ENCODE assay signal across 10 cellular contexts in genomic region chr5:93163010-93163663, GRCh38.
A peak's percentile ranks its signal among the peaks of the same experiment; 100 is the strongest.
DNase-seq lines count a peak whose midpoint lies in the region; ATAC-seq, FAIRE-seq and TF ChIP-seq lines count a peak whose summit lies in the region.
"Had no signal": no experiment of that assay in that cellular context is flagged by ENCODE, and none has a peak within 500 bp of the region (broad histone marks: within the 10 kb centered on the region; RNA-seq: fewer than 3 reads in every experiment).

No MANE protein-coding gene starts in this region.

- H3K9me3 ChIP-seq in fibroblast of lung (ENCODE audit: control insufficient read depth, insufficient read depth, low read depth, low read length) (no peaks in the 10 kb centered on the region), pancreas (no peaks in the 10 kb centered on the region), testis (no peaks in the 10 kb centered on the region), HAP-1 (no peaks in the 10 kb centered on the region)

- TF ChIP-seq CTCF in fibroblast of lung (conservative IDR thresholded peaks at IDR 0.05 in 1 of 2, IDR thresholded peaks at IDR 0.05 in 1 of 2; ENCODE audit: low read depth in 1 of 2, low read length in 2 of 2): no peak
- no peak for TF ChIP-seq CTCF in pancreas (IDR thresholded peaks at IDR 0.05)
- no peak for TF ChIP-seq CTCF in testis (IDR thresholded peaks at IDR 0.05)

- H2AFZ ChIP-seq in fibroblast of lung (ENCODE audit: low read length): no peak overlapping the region

- peak in 3 of 4 donors; percentile 38 to 57 (median 49) for ATAC-seq in pancreas
- no peak for ATAC-seq in GM21723 (IDR thresholded peaks at IDR 0.05; ENCODE audit: unreplicated experiment)
- no peak for ATAC-seq in HG03457 (IDR thresholded peaks at IDR 0.05; ENCODE audit: unreplicated experiment)

- no peaks in the 10 kb centered on the region for H3K79me2 ChIP-seq in fibroblast of lung (ENCODE audit: control insufficient read depth, insufficient read depth, low read length)

- H3K36me3 ChIP-seq in fibroblast of lung (ENCODE audit: control insufficient read depth, insufficient read depth, low read length) (no peaks in the 10 kb centered on the region), pancreas (no peaks in the 10 kb centered on the region), testis (ENCODE audit: low read depth, missing control alignments) (no peaks in the 10 kb centered on the region), HAP-1 (replicated peaks) (no peaks in the 10 kb centered on the region)

- H3K9ac ChIP-seq in fibroblast of lung (ENCODE audit: insufficient read depth, low read length): no peak overlapping the region

- H3K27ac ChIP-seq in fibroblast of lung (ENCODE audit: insufficient read depth, low read length): no peak overlapping the region
- H3K27ac ChIP-seq in pancreas: no peak overlapping the region
- peak overlapping the region in 1 of 2 donors; percentile 28 for H3K27ac ChIP-seq in testis

- H4K20me1 ChIP-seq in fibroblast of lung (ENCODE audit: control insufficient read depth, extremely low read depth, insufficient read depth, low read length): no peaks in the 10 kb centered on the region

- TF ChIP-seq POLR2A in testis (IDR thresholded peaks at IDR 0.05): no peak

- DNase-seq in EL: peak; percentile 89
- DNase-seq in RKO (ENCODE audit: low spot score): peak; percentile 85
- DNase-seq in fibroblast of lung (ENCODE audit: low read depth in 2 of 2): peak; percentile 84 to 97
- DNase-seq in pancreas: no peak
- no peak for DNase-seq in testis
- DNase-seq in HAP-1 (ENCODE audit: low spot score in 2 of 2): no peak
- DNase-seq: DND-41, right cardiac atrium had no signal

- peaks cover 19% of the 10 kb centered on the region for H3K4me1 ChIP-seq in fibroblast of lung (ENCODE audit: control insufficient read depth, extremely low read depth, insufficient read depth, low read length)
- H3K4me1 ChIP-seq in pancreas: peaks cover 0 to 4% (median 0%) of the 10 kb centered on the region in 3 donors
- H3K4me1 ChIP-seq in testis: peaks cover 12% of the 10 kb centered on the region
- no peaks in the 10 kb centered on the region for H3K4me1 ChIP-seq in HAP-1

- H3K4me3 ChIP-seq in fibroblast of lung (replicated peaks in 1 of 4; ENCODE audit: control extremely low read depth in 1 of 4, insufficient read depth in 1 of 4, low read depth in 3 of 4, low read length in 4 of 4): no peak overlapping the region
- no peak overlapping the region for H3K4me3 ChIP-seq in pancreas
- no peak overlapping the region for H3K4me3 ChIP-seq in testis
- H3K4me3 ChIP-seq in HAP-1: no peak overlapping the region

- in situ Hi-C loops in HAP-1 (cut with MboI; ENCODE audit: low sequenced_read_pairs): no loop called here

- intact Hi-C loops in pancreas (cut with DNase I): no loop called here
- intact Hi-C loops in testis (cut with DNase I; ENCODE audit: low total_unique reads): no loop called here

- H3K27me3 ChIP-seq in fibroblast of lung (ENCODE audit: control insufficient read depth, insufficient read depth, low read length) (no peaks in the 10 kb centered on the region), pancreas (no peaks in the 10 kb centered on the region), testis (no peaks in the 10 kb centered on the region), HAP-1 (ENCODE audit: low read depth) (no peaks in the 10 kb centered on the region)

- no peak for FAIRE-seq in pancreas (lab: Jason Lieb, UNC)

- H3K4me2 ChIP-seq in fibroblast of lung (ENCODE audit: extremely low read depth, insufficient read depth, low read length): peak overlapping the region; percentile 48

Comparison
In these comparisons a context has a peak if more than half of its experiments do, and no peak if none do; other contexts are left out.
1. DNase-seq: peak in EL (single experiment), RKO (single experiment) and fibroblast of lung (2 of 2); none in pancreas (0 of 6), testis (single experiment) and HAP-1 (0 of 2).
2. ATAC-seq: peak in pancreas (3 of 4); none in GM21723 (single experiment) and HG03457 (single experiment).